In genomic region chr11:94788396-94788795, GRCh38 we compare ENCODE assay signal across 22 cellular contexts. TPM values are rescaled to one million over a fixed set of nuclear protein-coding genes. Genes with fewer than 3 reads are reported as not detected.
DNase-seq lines count a peak whose midpoint lies in the region; ATAC-seq, FAIRE-seq and TF ChIP-seq lines count a peak whose summit lies in the region.
"Had no signal": no experiment of that assay in that cellular context is flagged by ENCODE, and none has a peak within 500 bp of the region (broad histone marks: within the 10 kb centered on the region; RNA-seq: fewer than 3 reads in every experiment).

No MANE protein-coding gene starts in this region.

- H4K91ac ChIP-seq in mesenchymal stem cell (ENCODE audit: low read length), result no peak overlapping the region

- no peaks in the 10 kb centered on the region for H3K36me3 Mint-ChIP-seq in natural killer cell

- no peak for FAIRE-seq in K562 (lab: Jason Lieb, UNC)
- FAIRE-seq: GM12892 had no signal

- H3K27me3 Mint-ChIP-seq in natural killer cell (ENCODE audit: low read depth in 2 of 2), result no peaks in the 10 kb centered on the region
- H3K27me3 Mint-ChIP-seq: activated B cell treated with CpG ODN at 0.5 μM for 24 hours had no signal

- H3K4me3 ChIP-seq in KMS-11 (IDR thresholded peaks at IDR 0.05; ENCODE audit: insufficient read depth, low read depth, low read length), result no peak overlapping the region
- H3K4me3 ChIP-seq in K562, result no peak overlapping the region
- peak overlapping the region in 1 of 2 experiments; percentile 7 for H3K4me3 ChIP-seq in mesenchymal stem cell (ENCODE audit: insufficient read depth in 1 of 2, low read depth in 1 of 2, low read length in 2 of 2)
- peak overlapping the region; percentile 40 to 41 for H3K4me3 ChIP-seq in stomach smooth muscle (ENCODE audit: low read length in 2 of 2)
- H3K4me3 ChIP-seq: adrenal gland, BLaER1, ovary, skin epidermis, thoracic aorta had no signal

- no peaks in the 10 kb centered on the region for H3K9me1 ChIP-seq in K562 (ENCODE audit: control insufficient read depth, insufficient read depth, low read length)

- no peak for ATAC-seq in K562
- no peak for ATAC-seq in GM18511 (IDR thresholded peaks at IDR 0.05; ENCODE audit: unreplicated experiment)
- ATAC-seq in natural killer cell, result no peak
- ATAC-seq: Right ventricle myocardium inferior had no signal

- no peaks in the 10 kb centered on the region for H3K79me2 ChIP-seq in KMS-11 (ENCODE audit: insufficient read depth, low read depth)
- peaks cover 90% of the 10 kb centered on the region for H3K79me2 ChIP-seq in K562 (ENCODE audit: control insufficient read depth, insufficient read depth, low read length)

- peaks cover 1% of the 10 kb centered on the region for H3K79me1 ChIP-seq in mesenchymal stem cell (replicated peaks; ENCODE audit: low read length, poor library complexity, severe bottlenecking)

- in situ Hi-C loops in K562 (cut with MboI), result no loop called here

- intact Hi-C loops in K562 (cut with micrococcal nuclease) (loop anchor here (5.0 kb wide), 1 partner anchor 109 kb away; no protein-coding TSS in a partner anchor), natural killer cell (cut with micrococcal nuclease) (loop anchor here (5.0 kb wide), 1 partner anchor 974 kb away; no protein-coding TSS in a partner anchor)

- H4K20me1 ChIP-seq in KMS-11 (ENCODE audit: insufficient read depth), result no peaks in the 10 kb centered on the region
- H4K20me1 ChIP-seq in K562 (replicated peaks; ENCODE audit: control insufficient read depth, insufficient read depth, low read length), result no peaks in the 10 kb centered on the region; the same call in 1 of the 2 replicates

- POLR2A ChIA-PET in K562 (lab: Yijun Ruan, JAX), result no interaction called here

- no peak for TF ChIP-seq CTCF in KMS-11 (conservative IDR thresholded peaks at IDR 0.05; ENCODE audit: low read depth, low read length)
- no peak for TF ChIP-seq CTCF in K562 (IDR thresholded peaks at IDR 0.05 in 2 of 3, conservative IDR thresholded peaks at IDR 0.05 in 1 of 3; ENCODE audit: insufficient read depth in 2 of 3, low read depth in 1 of 3, low read length in 3 of 3)
- TF ChIP-seq CTCF in natural killer cell (IDR thresholded peaks at IDR 0.05), result no peak

- no peak overlapping the region for H3K9ac ChIP-seq in KMS-11
- no peak overlapping the region for H3K9ac ChIP-seq in K562 (ENCODE audit: insufficient read depth in 1 of 2, low read depth in 2 of 2, low read length in 2 of 2)
- H3K9ac ChIP-seq in mesenchymal stem cell (ENCODE audit: low read length), result no peak overlapping the region
- H3K9ac ChIP-seq in stomach smooth muscle (ENCODE audit: low read length in 2 of 2), result no peak overlapping the region
- H3K9ac ChIP-seq: BLaER1 had no signal

- H3K27me3 ChIP-seq in KMS-11 (ENCODE audit: insufficient read depth, low read depth) (no peaks in the 10 kb centered on the region), K562 (ENCODE audit: control insufficient read depth in 2 of 2, insufficient read depth in 2 of 2, low read length in 2 of 2) (no peaks in the 10 kb centered on the region), mesenchymal stem cell (ENCODE audit: control insufficient read depth in 1 of 2, insufficient read depth in 1 of 2, low read length in 2 of 2) (no peaks in the 10 kb centered on the region), stomach smooth muscle (ENCODE audit: control insufficient read depth in 1 of 2, insufficient read depth in 2 of 2, low read length in 2 of 2) (no peaks in the 10 kb centered on the region)
- H3K27me3 ChIP-seq: adrenal gland, BLaER1, ovary had no signal

- no peaks in the 10 kb centered on the region for H3K36me3 ChIP-seq in KMS-11 (ENCODE audit: insufficient read depth)
- no peaks in the 10 kb centered on the region for H3K36me3 ChIP-seq in K562 (ENCODE audit: control insufficient read depth, insufficient read depth, low read length)
- no peaks in the 10 kb centered on the region for H3K36me3 ChIP-seq in mesenchymal stem cell (ENCODE audit: control insufficient read depth in 1 of 2, insufficient read depth in 2 of 2, low read depth in 1 of 2, low read length in 2 of 2)
- no peaks in the 10 kb centered on the region for H3K36me3 ChIP-seq in stomach smooth muscle (ENCODE audit: control insufficient read depth in 2 of 2, insufficient read depth in 2 of 2, low read length in 2 of 2)
- H3K36me3 ChIP-seq: adrenal gland, ovary, thoracic aorta had no signal

- TF ChIP-seq POLR2A in K562 (conservative IDR thresholded peaks at IDR 0.05), result no peak

- H3K9me3 Mint-ChIP-seq in natural killer cell, result no peaks in the 10 kb centered on the region
- H3K9me3 Mint-ChIP-seq: activated B cell treated with CpG ODN at 0.5 μM for 24 hours; T-helper 1 cell treated with Interleukin-12 subunit alpha and Interleukin-12 subunit beta and Interleukin-4 antibody, amounts not matched to agents 30 μg/mL and 1 μg/mL, for 36 hours had no signal

- no peak for TF ChIP-seq EP300 in K562 (IDR thresholded peaks at IDR 0.05; ENCODE audit: low read length)

- CTCF ChIA-PET in K562 (lab: Yijun Ruan, JAX; ENCODE audit: low intra/inter-chr PET ratio), result no interaction called here

- peak overlapping the region; percentile 66 for H2AK5ac ChIP-seq in mesenchymal stem cell (ENCODE audit: low read length, severe bottlenecking)

- H2BK120ac ChIP-seq in mesenchymal stem cell (ENCODE audit: low read depth, low read length), result no peak overlapping the region

- H2AFZ ChIP-seq in KMS-11 (ENCODE audit: low read depth) (no peak overlapping the region), K562 (ENCODE audit: low read depth, low read length) (no peak overlapping the region), mesenchymal stem cell (ENCODE audit: low read depth, low read length) (no peak overlapping the region)

- DNase-seq in K562 (ENCODE audit: extremely low read depth in 1 of 4, low spot score in 3 of 4) (no peak), mesenchymal stem cell (peak; percentile 62), DMS153 (lab: John Stamatoyannopoulos, UW) (no peak), islet precursor cell (no peak), natural killer cell (no peak)
- DNase-seq: activated B cell treated with CpG ODN at 0.5 μM for 24 hours; activated effector memory CD4-positive, alpha-beta T cell treated with Interleukin-2 at 50 U/mL for 16 hours; caudate nucleus; effector CD4-positive, alpha-beta T cell; Kasumi-1; NCI-H187 treated with DMSO at 0.1 percent for 48 hours; ovary had no signal

- no peak for TF ChIP-seq RAD21 in K562 (CRISPR knock-in tag; conservative IDR thresholded peaks at IDR 0.05 in 1 of 2, IDR thresholded peaks at IDR 0.05 in 1 of 2)

- H3K4me1 Mint-ChIP-seq in natural killer cell, result peaks cover 6 to 12% of the 10 kb centered on the region in 2 donors
- H3K4me1 Mint-ChIP-seq: activated B cell treated with CpG ODN at 0.5 μM for 24 hours had no signal

- no peak overlapping the region for H3K18ac ChIP-seq in mesenchymal stem cell (ENCODE audit: low read depth in 1 of 2, low read length in 2 of 2)

- H3K27ac Mint-ChIP-seq in natural killer cell, result no peak overlapping the region
- H3K27ac Mint-ChIP-seq: activated B cell treated with CpG ODN at 0.5 μM for 24 hours; T-helper 1 cell treated with Interleukin-12 subunit alpha and Interleukin-12 subunit beta and Interleukin-4 antibody, amounts not matched to agents 30 μg/mL and 1 μg/mL, for 36 hours had no signal

- H3K4me1 ChIP-seq in KMS-11 (ENCODE audit: low read depth, poor library complexity, severe bottlenecking) (peaks cover 21% of the 10 kb centered on the region), K562 (replicated peaks in 1 of 2; ENCODE audit: control insufficient read depth in 2 of 2, insufficient read depth in 2 of 2, low read length in 2 of 2) (peaks cover 0 to 50% of the 10 kb centered on the region in 2 experiments; a peak in 3 of 5 replicates), mesenchymal stem cell (ENCODE audit: control insufficient read depth, insufficient read depth, low read depth, low read length) (peaks cover 15% of the 10 kb centered on the region), stomach smooth muscle (ENCODE audit: control insufficient read depth, insufficient read depth, low read length) (peaks cover 59% of the 10 kb centered on the region)

- H2BK5ac ChIP-seq in mesenchymal stem cell (ENCODE audit: low read depth, low read length, poor library complexity, severe bottlenecking), result no peak overlapping the region

- no peak overlapping the region for H3K4ac ChIP-seq in mesenchymal stem cell (ENCODE audit: low read depth in 1 of 2, low read length in 2 of 2)

- no peaks in the 10 kb centered on the region for H3K9me3 ChIP-seq in K562 (replicated peaks; ENCODE audit: control insufficient read depth, insufficient read depth, low read depth, low read length)
- no peaks in the 10 kb centered on the region for H3K9me3 ChIP-seq in mesenchymal stem cell (ENCODE audit: control insufficient read depth, low read length)
- H3K9me3 ChIP-seq in stomach smooth muscle (ENCODE audit: control insufficient read depth in 2 of 2, low read length in 2 of 2), result no peaks in the 10 kb centered on the region
- H3K9me3 ChIP-seq: adrenal gland, ovary, thoracic aorta had no signal

- WGBS in K562 (ENCODE audit: insufficient coverage, low coverage, missing lambda C conversion rate), result 10% methylated on average over 5 of the region's 5 CpGs
- WGBS in mesenchymal stem cell, result 96% methylated on average over 2 of the region's 5 CpGs

- H3K4me2 ChIP-seq in KMS-11 (peak overlapping the region; percentile 50; the same call in 1 of the 2 replicates), K562 (ENCODE audit: insufficient read depth, low read length) (peak overlapping the region; percentile 23), mesenchymal stem cell (ENCODE audit: low read length, poor library complexity, severe bottlenecking) (no peak overlapping the region)
- H3K4me2 ChIP-seq: BLaER1 had no signal

- H2BK15ac ChIP-seq in mesenchymal stem cell (ENCODE audit: low read depth, poor library complexity, severe bottlenecking), result no peak overlapping the region

- H3K4me3 Mint-ChIP-seq in natural killer cell, result no peak overlapping the region
- H3K4me3 Mint-ChIP-seq: activated B cell treated with CpG ODN at 0.5 μM for 24 hours; T-helper 1 cell treated with Interleukin-12 subunit alpha and Interleukin-12 subunit beta and Interleukin-4 antibody, amounts not matched to agents 30 μg/mL and 1 μg/mL, for 36 hours had no signal

- H2BK12ac ChIP-seq in mesenchymal stem cell (ENCODE audit: low read length in 2 of 2), result no peak overlapping the region

- H3K27ac ChIP-seq in KMS-11 (no peak overlapping the region; the same call in 1 of the 2 replicates), K562 (ENCODE audit: extremely low read depth, low read depth, low read length) (peak overlapping the region; percentile 26; the same call in 1 of the 3 replicates), mesenchymal stem cell (ENCODE audit: low read length, poor library complexity, severe bottlenecking) (no peak overlapping the region), stomach smooth muscle (ENCODE audit: low read length) (no peak overlapping the region)
- H3K27ac ChIP-seq: adrenal gland, BLaER1, ovary, thoracic aorta had no signal

- no peak overlapping the region for H4K8ac ChIP-seq in mesenchymal stem cell (ENCODE audit: low read length)

- no TSS peak for BruUV-seq in K562 (replicated peaks; lab: Mats Ljungman, UMichigan)

- H3K14ac ChIP-seq in mesenchymal stem cell (ENCODE audit: low read length in 2 of 2), result no peak overlapping the region

- H3K23ac ChIP-seq in mesenchymal stem cell (ENCODE audit: low read length in 2 of 2), result no peak overlapping the region

RNA-seq across cellular contexts. Expression of gene AMOTL1, which starts 20.2 kb away (rescaled TPM):
- total RNA-seq in K562 (2011; cell fraction: chromatin; rRNA removed; ENCODE audit: low replicate concordance), result 33.3 and 42.6 TPM in 2 replicates
- total RNA-seq in K562 (2011; cell fraction: nucleolus; rRNA removed), result 17.8 and 18.0 TPM in 2 replicates
- 26.3 and 39.2 TPM in 2 replicates for total RNA-seq in K562 (2011; cell fraction: nucleoplasm; rRNA removed)
- total RNA-seq in K562 (2014; rRNA removed) (20.9 and 22.1 TPM in 2 replicates), K562 (2014; rRNA removed; fragmentation: Illumina TruSeq; extraction: Trizol) (14.0 and 14.4 TPM in 2 replicates), K562 (2015; rRNA removed; fragmentation: Illumina TruSeq; extraction: Trizol) (12.8 and 12.9 TPM in 2 replicates), K562 (2021) (29.9 and 35.4 TPM in 2 replicates), natural killer cell (1 to 10 TPM; 7.1 to 8.9 (median 8.7) TPM)
- polyA plus RNA-seq in K562 (2011; rRNA removed) (2.5 and 16.7 TPM in 2 replicates), K562 (2014; fragmentation: Illumina TruSeq; extraction: Trizol) (18.7 and 18.8 TPM in 2 replicates), K562 (2014; fragmentation: Nextera tagmentation; extraction: Ambion mirVana) (1 to 10 TPM; 4.0 to 4.7 TPM), K562 (2014; rRNA removed) (12.6 and 13.3 TPM in 2 replicates)
- 2.0 and 12.2 TPM in 2 replicates for polyA plus RNA-seq in K562 (2011; cell fraction: cytosol; rRNA removed)
- 3.0 and 21.5 TPM in 2 replicates for polyA plus RNA-seq in K562 (2011; cell fraction: nucleus; rRNA removed)
- 17.9 and 23.2 TPM in 2 replicates for polyA plus RNA-seq in K562 (2012)
- polyA minus RNA-seq in K562 (2011; rRNA and poly(A)+ RNA removed), result 5.5 and 37.5 TPM in 2 replicates
- 3.5 and 21.8 TPM in 2 replicates for polyA minus RNA-seq in K562 (2011; cell fraction: cytosol; rRNA and poly(A)+ RNA removed)
- 3.9 and 17.8 TPM in 2 replicates for polyA minus RNA-seq in K562 (2011; cell fraction: nucleus; rRNA and poly(A)+ RNA removed)
- 20.5 TPM for polyA plus RNA-seq in mesenchymal stem cell (2013, experiment 1 of 2)
- polyA plus RNA-seq in mesenchymal stem cell (2013, experiment 2 of 2), result 19.9 TPM

Comparison
In these comparisons a context has a peak if more than half of its experiments do, and no peak if none do; other contexts are left out.
1. H3K4me3 ChIP-seq: peak in stomach smooth muscle (2 of 2); none in KMS-11 (single experiment) and K562 (single experiment).